In the genomic region with DNA sequence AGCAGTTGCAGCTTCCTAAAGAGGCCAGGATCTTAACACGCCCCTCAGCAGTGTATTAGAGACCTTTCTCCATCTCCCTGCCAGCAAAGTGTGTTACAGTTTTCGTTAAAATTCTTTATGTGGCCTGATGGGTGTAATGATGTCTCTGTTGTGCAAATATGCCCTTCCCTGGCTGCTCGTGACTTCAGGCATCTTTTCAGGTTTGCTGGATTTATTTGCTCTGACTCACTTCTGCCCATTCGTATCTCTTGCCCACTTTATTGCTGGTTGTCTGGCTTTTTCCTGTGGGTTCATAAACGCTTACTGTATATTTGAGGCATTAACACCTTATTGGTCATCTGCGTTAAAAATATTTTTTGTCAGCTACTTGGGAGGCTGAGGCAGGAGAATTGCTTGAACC, we compare ENCODE assay signal across 32 cellular contexts.
DNase-seq lines count a peak whose midpoint lies in the region; ATAC-seq and TF ChIP-seq lines count a peak whose summit lies in the region.
"Had no signal": no experiment of that assay in that cellular context is flagged by ENCODE, and none has a peak within 500 bp of the region (broad histone marks: within the 10 kb centered on the region; RNA-seq: fewer than 3 reads in every experiment).

No MANE protein-coding gene starts in this region.

- H3K9me3 Mint-ChIP-seq in activated naive CD4-positive, alpha-beta T cell treated with anti-CD3 and anti-CD28 coated beads, Interleukin-2, amount 50 U/mL, for 72 hours: no peaks in the 10 kb centered on the region
- no peaks in the 10 kb centered on the region for H3K9me3 Mint-ChIP-seq in WTC11
- H3K9me3 Mint-ChIP-seq: endodermal cell; H9; naive thymus-derived CD4-positive, alpha-beta T cell had no signal

- H3K9ac ChIP-seq in mammary epithelial cell (ENCODE audit: insufficient read depth, low read length): no peak overlapping the region
- H3K9ac ChIP-seq: KMS-11 had no signal

- H2AFZ ChIP-seq in mammary epithelial cell (ENCODE audit: low read depth, low read length): no peak overlapping the region

- no peaks in the 10 kb centered on the region for H3K79me2 ChIP-seq in mammary epithelial cell (ENCODE audit: insufficient read depth, low read length)

- H3K4me3 Mint-ChIP-seq in WTC11: no peak overlapping the region
- H3K4me3 Mint-ChIP-seq: CD14-positive monocyte; endodermal cell; H9; naive thymus-derived CD4-positive, alpha-beta T cell had no signal

- ATAC-seq in activated naive CD4-positive, alpha-beta T cell treated with anti-CD3 and anti-CD28 coated beads, Interleukin-2, amount 50 U/mL, for 72 hours: no peak
- no peak for ATAC-seq in WTC11
- ATAC-seq: body of pancreas; esophagus mucosa; naive thymus-derived CD4-positive, alpha-beta T cell; sciatic nerve had no signal

- TF ChIP-seq CTCF in AG09309 (IDR thresholded peaks at IDR 0.05; ENCODE audit: control insufficient read depth, insufficient read depth, low read depth, low read length, missing control alignments): no peak
- TF ChIP-seq CTCF in mammary epithelial cell (conservative IDR thresholded peaks at IDR 0.05 in 1 of 2, IDR thresholded peaks at IDR 0.05 in 1 of 2; ENCODE audit: extremely low read depth in 1 of 2, insufficient read depth in 1 of 2, low read depth in 1 of 2, low read length in 2 of 2): no peak
- no peak for TF ChIP-seq CTCF in WTC11 (IDR thresholded peaks at IDR 0.05)

- H3K36me3 Mint-ChIP-seq in activated naive CD4-positive, alpha-beta T cell treated with anti-CD3 and anti-CD28 coated beads, Interleukin-2, amount 50 U/mL, for 72 hours: no peaks in the 10 kb centered on the region
- H3K36me3 Mint-ChIP-seq in WTC11: no peaks in the 10 kb centered on the region
- H3K36me3 Mint-ChIP-seq: CD14-positive monocyte; naive thymus-derived CD4-positive, alpha-beta T cell had no signal

- H3K27me3 Mint-ChIP-seq in WTC11 (ENCODE audit: low read depth): no peaks in the 10 kb centered on the region

- intact Hi-C loops in mammary epithelial cell (cut with micrococcal nuclease): no loop called here

- no peaks in the 10 kb centered on the region for H3K9me3 ChIP-seq in mammary epithelial cell (replicated peaks; ENCODE audit: insufficient read depth, low read length)
- H3K9me3 ChIP-seq: body of pancreas, prostate gland had no signal

- POLR2A ChIA-PET in WTC11 (lab: Charles Lee): no interaction called here

- H3K4me1 ChIP-seq in mammary epithelial cell (ENCODE audit: insufficient read depth, low read length): no peaks in the 10 kb centered on the region
- H3K4me1 ChIP-seq: body of pancreas, prostate gland had no signal

- no peaks in the 10 kb centered on the region for H3K27me3 ChIP-seq in mammary epithelial cell (ENCODE audit: insufficient read depth, low read length)

- H3K4me2 ChIP-seq in mammary epithelial cell (ENCODE audit: insufficient read depth, low read depth, low read length): no peak overlapping the region
- H3K4me2 ChIP-seq: KMS-11 had no signal

- no peaks in the 10 kb centered on the region for H3K4me1 Mint-ChIP-seq in WTC11
- H3K4me1 Mint-ChIP-seq: endodermal cell; naive thymus-derived CD4-positive, alpha-beta T cell had no signal

- CTCF ChIA-PET in mammary epithelial cell (lab: Charles Lee; ENCODE audit: low non-redundant PET): no interaction called here
- CTCF ChIA-PET in WTC11 (lab: Charles Lee): interaction anchor here (1.9 to 2.1 kb wide), 2 partner anchors 12 to 194 kb away, joined by 8 to 10 read pairs; no protein-coding TSS in a partner anchor

- no peak overlapping the region for H3K27ac Mint-ChIP-seq in activated naive CD4-positive, alpha-beta T cell treated with anti-CD3 and anti-CD28 coated beads, Interleukin-2, amount 50 U/mL, for 72 hours
- no peak overlapping the region for H3K27ac Mint-ChIP-seq in WTC11
- H3K27ac Mint-ChIP-seq: CD14-positive monocyte; endodermal cell; naive thymus-derived CD4-positive, alpha-beta T cell had no signal

- DNase-seq in AG09309 (ENCODE audit: low read depth) (peak; percentile 17), ELR (ENCODE audit: low read depth) (peak; percentile 12), M059J (ENCODE audit: low read depth) (peak; percentile 37), mammary epithelial cell (peak; percentile 16), NCI-H1436 (lab: John Stamatoyannopoulos, UW) (no peak), WTC11 (ENCODE audit: low spot score) (no peak)
- no peak for DNase-seq in activated naive CD4-positive, alpha-beta T cell treated with anti-CD3 and anti-CD28 coated beads, Interleukin-2, amount 50 U/mL, for 72 hours (ENCODE audit: low spot score in 2 of 2)
- no peak for DNase-seq in activated CD4-positive, alpha-beta T cell treated with anti-CD3 and anti-CD28 coated beads, Interleukin-2, amount 50 U/mL, for 4 hours
- DNase-seq: activated naive CD4-positive, alpha-beta T cell; activated T-cell treated with anti-CD3 and anti-CD28 coated beads, Interleukin-2, amount 50 U/mL, for 48 hours; body of pancreas; cerebellar nuclear complex; dermis blood vessel endothelial cell; endodermal cell; H9; head of caudate nucleus; midbrain; MV-4-11; naive thymus-derived CD4-positive, alpha-beta T cell; NCI-H146; NCI-H2107; NCI-H345; NCI-H69; nucleus accumbens; stimulated activated CD4-positive, alpha-beta T cell treated with anti-CD3 and anti-CD28 coated beads, Interleukin-4, amount 100 ng/mL, for 4 hours; T-helper 1 cell; trophoblast cell had no signal

- in situ Hi-C loops in mammary epithelial cell (cut with MboI; ENCODE audit: low sequenced_read_pairs in 2 of 2): no loop called here

- no peak overlapping the region for H3K4me3 ChIP-seq in AG09309 (ENCODE audit: control insufficient read depth, low read depth, low read length)
- H3K4me3 ChIP-seq in mammary epithelial cell (replicated peaks in 1 of 3; ENCODE audit: insufficient read depth in 1 of 3, low read depth in 2 of 3, low read length in 3 of 3): no peak overlapping the region
- H3K4me3 ChIP-seq: body of pancreas, prostate gland had no signal

- dilution Hi-C loops in mammary epithelial cell (cut with HindIII; ENCODE audit: low sequenced_read_pairs): no loop called here

- no peaks in the 10 kb centered on the region for H3K36me3 ChIP-seq in mammary epithelial cell (ENCODE audit: insufficient read depth, low read length)
- H3K36me3 ChIP-seq: prostate gland had no signal

- 75% methylated on average over 6 of the region's 6 CpGs for WGBS in mammary epithelial cell (ENCODE audit: low coverage, missing lambda C conversion rate)

- no peak overlapping the region for H3K27ac ChIP-seq in mammary epithelial cell (ENCODE audit: insufficient read depth, low read depth, low read length)
- H3K27ac ChIP-seq: body of pancreas, KMS-11, prostate gland had no signal

- no peaks in the 10 kb centered on the region for H4K20me1 ChIP-seq in mammary epithelial cell (ENCODE audit: insufficient read depth, low read length)

- no TSS peak for BruUV-seq in mammary epithelial cell (replicated peaks; lab: Mats Ljungman, UMichigan)

TF ChIP-seq in WTC11, 78 proteins besides CTCF, POLR2A, EP300 and RAD21 (continues in another document):
- no peak for TF ChIP-seq STAT6 (CRISPR knock-in tag; conservative IDR thresholded peaks at IDR 0.05; ENCODE audit: low read depth)
- TF ChIP-seq ERG (CRISPR knock-in tag; IDR thresholded peaks at IDR 0.05): no peak
- no peak for TF ChIP-seq RELA (CRISPR knock-in tag; IDR thresholded peaks at IDR 0.05; ENCODE audit: borderline replicate concordance)
- TF ChIP-seq EMX1 (CRISPR knock-in tag; IDR thresholded peaks at IDR 0.05): no peak
- TF ChIP-seq, protein P1, sequence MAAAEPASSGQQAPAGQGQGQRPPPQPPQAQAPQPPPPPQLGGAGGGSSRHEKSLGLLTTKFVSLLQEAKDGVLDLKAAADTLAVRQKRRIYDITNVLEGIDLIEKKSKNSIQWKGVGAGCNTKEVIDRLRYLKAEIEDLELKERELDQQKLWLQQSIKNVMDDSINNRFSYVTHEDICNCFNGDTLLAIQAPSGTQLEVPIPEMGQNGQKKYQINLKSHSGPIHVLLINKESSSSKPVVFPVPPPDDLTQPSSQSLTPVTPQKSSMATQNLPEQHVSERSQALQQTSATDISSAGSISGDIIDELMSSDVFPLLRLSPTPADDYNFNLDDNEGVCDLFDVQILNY (CRISPR knock-in tag; IDR thresholded peaks at IDR 0.05): no peak

Comparison
In these comparisons a context has a peak if more than half of its experiments do, and no peak if none do; other contexts are left out.
1. DNase-seq: peak in AG09309 (single experiment), ELR (single experiment), M059J (single experiment) and mammary epithelial cell (single experiment); none in NCI-H1436 (single experiment), activated naive CD4-positive, alpha-beta T cell treated with anti-CD3 and anti-CD28 coated beads, Interleukin-2, amount 50 U/mL, for 72 hours (0 of 2), activated CD4-positive, alpha-beta T cell treated with anti-CD3 and anti-CD28 coated beads, Interleukin-2, amount 50 U/mL, for 4 hours (0 of 2) and WTC11 (single experiment).